Comparison of ENCODE assay signal across 9 cellular contexts in the genomic region with DNA sequence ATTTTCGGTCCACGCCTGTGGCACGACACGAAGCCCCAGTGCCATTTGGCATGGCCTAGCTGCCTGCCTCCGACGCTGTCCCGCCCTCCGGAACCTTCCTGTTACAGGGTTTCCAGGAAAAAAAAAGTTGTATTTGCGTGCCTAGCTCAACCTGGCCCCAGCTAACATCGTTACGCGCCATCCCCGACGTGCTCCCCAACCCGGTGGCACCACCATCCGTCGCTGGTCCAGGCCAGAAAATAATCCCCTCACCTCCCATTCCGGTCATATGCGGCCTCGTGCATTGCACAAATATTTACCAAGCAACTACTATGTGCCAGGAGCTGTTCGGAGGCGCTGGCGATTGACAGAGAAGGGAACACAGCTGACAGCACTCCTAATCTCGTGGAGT. TPM values are rescaled to one million over a fixed set of nuclear protein-coding genes. Genes with fewer than 3 reads are reported as not detected.
DNase-seq lines count a peak whose midpoint lies in the region; ATAC-seq and TF ChIP-seq lines count a peak whose summit lies in the region.
"Had no signal": no experiment of that assay in that cellular context is flagged by ENCODE, and none has a peak within 500 bp of the region (broad histone marks: within the 10 kb centered on the region; RNA-seq: fewer than 3 reads in every experiment).

No MANE protein-coding gene starts in this region.

- peaks cover 36% of the 10 kb centered on the region for H3K4me1 Mint-ChIP-seq in activated naive CD4-positive, alpha-beta T cell treated with anti-CD3 and anti-CD28 coated beads, Interleukin-2, amount 10 ng/mL, durations not matched to agents 7 days and 5 days
- peaks cover 31% of the 10 kb centered on the region for H3K4me1 Mint-ChIP-seq in type B pancreatic cell (ENCODE audit: unreplicated experiment)

- peaks cover 42% of the 10 kb centered on the region for H3K27me3 Mint-ChIP-seq in activated naive CD4-positive, alpha-beta T cell treated with anti-CD3 and anti-CD28 coated beads, Interleukin-2, amount 10 ng/mL, durations not matched to agents 7 days and 5 days
- H3K27me3 Mint-ChIP-seq in type B pancreatic cell: peaks cover 19% of the 10 kb centered on the region

- H3K9me3 Mint-ChIP-seq in activated naive CD4-positive, alpha-beta T cell treated with anti-CD3 and anti-CD28 coated beads, Interleukin-2, amount 10 ng/mL, durations not matched to agents 7 days and 5 days: no peaks in the 10 kb centered on the region
- H3K9me3 Mint-ChIP-seq in type B pancreatic cell: no peaks in the 10 kb centered on the region

- no peak for DNase-seq in activated naive CD4-positive, alpha-beta T cell treated with anti-CD3 and anti-CD28 coated beads, Interleukin-2, amount 10 ng/mL, durations not matched to agents 7 days and 5 days
- DNase-seq in activated naive CD4-positive, alpha-beta T cell treated with Interleukin-2 at 50 U/mL for 16 hours: no peak
- DNase-seq in astrocyte of the cerebellum (ENCODE audit: low read depth) (no peak), right lobe of liver (peak in 2 of 3 donors; percentile 57 to 61), type B pancreatic cell (ENCODE audit: extremely low spot score, unreplicated experiment) (no peak), glomerular visceral epithelial cell (ENCODE audit: extremely low spot score) (no peak)
- DNase-seq: DND-41 had no signal

- TF ChIP-seq POLR2A in right lobe of liver (IDR thresholded peaks at IDR 0.05): no peak

- intact Hi-C loops in right lobe of liver (cut with DNase I): no loop called here

- 15% methylated on average over 16 of the region's 24 CpGs for WGBS in right lobe of liver (ENCODE audit: insufficient coverage, low coverage, low lambda C conversion rate, missing lambda C conversion rate)

- no peaks in the 10 kb centered on the region for H3K9me3 ChIP-seq in right lobe of liver

- peak overlapping the region; percentile 89 for H3K27ac Mint-ChIP-seq in activated naive CD4-positive, alpha-beta T cell treated with anti-CD3 and anti-CD28 coated beads, Interleukin-2, amount 10 ng/mL, durations not matched to agents 7 days and 5 days
- H3K27ac Mint-ChIP-seq in type B pancreatic cell: peak overlapping the region; percentile 65

- no peaks in the 10 kb centered on the region for H3K36me3 ChIP-seq in right lobe of liver

- no peaks in the 10 kb centered on the region for H3K27me3 ChIP-seq in right lobe of liver

- in situ Hi-C loops in astrocyte of the cerebellum (cut with HindIII; ENCODE audit: low sequenced_read_pairs): no loop called here

- TF ChIP-seq CTCF in astrocyte of the cerebellum (IDR thresholded peaks at IDR 0.05; ENCODE audit: low read depth, low read length, missing control alignments) (no peak), right lobe of liver (IDR thresholded peaks at IDR 0.05) (no peak), type B pancreatic cell (conservative IDR thresholded peaks at IDR 0.05) (no peak)

- ATAC-seq in right lobe of liver (peak; percentile 31 to 56 (median 43)), GM21528 (IDR thresholded peaks at IDR 0.05; ENCODE audit: low FRiP score, unreplicated experiment) (no peak), HG02623 (IDR thresholded peaks at IDR 0.05; ENCODE audit: unreplicated experiment) (no peak)

- peaks cover 0 to 45% (median 22%) of the 10 kb centered on the region in 4 donors for H3K4me1 ChIP-seq in right lobe of liver

- H3K4me3 Mint-ChIP-seq in activated naive CD4-positive, alpha-beta T cell treated with anti-CD3 and anti-CD28 coated beads, Interleukin-2, amount 10 ng/mL, durations not matched to agents 7 days and 5 days: peak overlapping the region; percentile 78
- peak overlapping the region; percentile 78 for H3K4me3 Mint-ChIP-seq in type B pancreatic cell

- peak overlapping the region; percentile 29 to 88 (median 75) for H3K27ac ChIP-seq in right lobe of liver

- H3K4me3 ChIP-seq in astrocyte of the cerebellum (ENCODE audit: low read depth, low read length) (peak overlapping the region; percentile 35), right lobe of liver (peak overlapping the region; percentile 32 to 78 (median 64))

- H3K36me3 Mint-ChIP-seq in activated naive CD4-positive, alpha-beta T cell treated with anti-CD3 and anti-CD28 coated beads, Interleukin-2, amount 10 ng/mL, durations not matched to agents 7 days and 5 days: peaks cover 6% of the 10 kb centered on the region
- peaks cover 2% of the 10 kb centered on the region for H3K36me3 Mint-ChIP-seq in type B pancreatic cell

- CTCF ChIA-PET in activated naive CD4-positive, alpha-beta T cell treated with anti-CD3 and anti-CD28 coated beads, Interleukin-2, amount 10 ng/mL, durations not matched to agents 7 days and 5 days (lab: Charles Lee): no interaction called here

RNA-seq across cellular contexts. Expression of a gene that starts 1.4 kb away (rescaled TPM):
- 10 to 100 TPM in 1 of 6 experiments, 1 to 10 TPM in 4, under 1 TPM in 1; 0.31 to 12.5 (median 2.9) TPM for total RNA-seq in right lobe of liver
- 189 and 410 TPM in 2 replicates for total RNA-seq in type B pancreatic cell (ENCODE audit: low replicate concordance)

RNA-seq across cellular contexts. Expression of a gene that starts 21.9 kb away (rescaled TPM):
- total RNA-seq in right lobe of liver (100 to 1,000 TPM in 2 of 6 experiments, 10 to 100 TPM in 2, 1 to 10 TPM in 1, under 1 TPM in 1; 0.81 to 235 (median 65.0) TPM), type B pancreatic cell (ENCODE audit: low replicate concordance) (1.6 TPM in 1 of 2 replicates, not detected in the other)

RNA-seq across cellular contexts. Expression of a gene that starts 30.9 kb away (rescaled TPM):
- total RNA-seq in right lobe of liver: 10 to 100 TPM; 10.9 to 16.2 (median 11.8) TPM
- 72.3 and 105 TPM in 2 replicates for total RNA-seq in type B pancreatic cell (ENCODE audit: low replicate concordance)

RNA-seq across cellular contexts. Expression of a gene that starts 55.1 kb away (rescaled TPM):
- total RNA-seq in right lobe of liver (10 to 100 TPM; 22.2 to 50.9 (median 32.7) TPM), type B pancreatic cell (ENCODE audit: low replicate concordance) (77.4 and 102 TPM in 2 replicates)

Comparison
In these comparisons a context has a peak if more than half of its experiments do, and no peak if none do; other contexts are left out.
1. DNase-seq: peak in right lobe of liver (2 of 3); none in activated naive CD4-positive, alpha-beta T cell treated with anti-CD3 and anti-CD28 coated beads, Interleukin-2, amount 10 ng/mL, durations not matched to agents 7 days and 5 days (single experiment), activated naive CD4-positive, alpha-beta T cell treated with Interleukin-2 at 50 U/mL for 16 hours (single experiment), astrocyte of the cerebellum (single experiment), type B pancreatic cell (single experiment) and glomerular visceral epithelial cell (single experiment).
2. ATAC-seq: peak in right lobe of liver (4 of 4); none in GM21528 (single experiment) and HG02623 (single experiment).
3. RNA of a gene that starts 1.4 kb away (total RNA-seq): 189 to 410 TPM in type B pancreatic cell; 0.31 to 12.5 TPM in right lobe of liver; every median in the first group is over 10 times any median in the second.